In the genomic region with DNA sequence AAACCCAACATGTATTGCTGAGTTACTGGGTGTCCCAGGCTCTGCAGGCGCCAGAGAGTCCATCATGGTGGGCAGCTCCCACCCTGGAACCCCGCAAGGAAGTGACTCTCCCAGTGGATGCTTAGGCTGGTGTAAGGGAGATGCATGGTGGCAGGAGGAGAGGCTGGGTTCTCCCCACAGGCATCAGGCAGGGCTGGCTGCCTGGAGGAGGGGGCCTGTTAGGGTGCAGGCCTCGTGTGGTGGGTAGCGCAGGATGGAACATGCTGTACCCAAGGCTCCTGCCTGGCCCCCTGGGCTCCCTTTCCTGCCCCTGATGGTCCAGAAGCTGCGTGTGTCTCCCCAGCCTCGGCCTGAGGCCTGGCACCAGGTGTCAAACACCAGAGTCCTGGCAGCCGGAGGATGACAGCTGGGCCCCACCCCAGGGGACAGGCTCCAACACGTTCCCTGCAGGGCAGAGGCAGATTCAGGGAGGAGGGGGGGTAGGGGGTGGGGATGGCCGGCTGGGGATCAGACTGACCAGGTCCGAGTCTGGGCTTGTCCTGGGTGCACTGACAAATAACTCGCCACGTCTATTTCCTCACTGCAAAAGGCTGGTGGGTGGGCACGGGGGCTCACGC, we compare ENCODE assay signal across 11 cellular contexts. TPM values are rescaled to one million over a fixed set of nuclear protein-coding genes. Genes with fewer than 3 reads are reported as not detected.
DNase-seq lines count a peak whose midpoint lies in the region; ATAC-seq and TF ChIP-seq lines count a peak whose summit lies in the region.
"Had no signal": no experiment of that assay in that cellular context is flagged by ENCODE, and none has a peak within 500 bp of the region (broad histone marks: within the 10 kb centered on the region; RNA-seq: fewer than 3 reads in every experiment).

No MANE protein-coding gene starts in this region.

- H3K27ac ChIP-seq in esophagus squamous epithelium, result peak overlapping the region in 3 of 4 donors; percentile 62 to 72 (median 67)

- WGBS in esophagus squamous epithelium, 2 donors, result 12 to 83% methylated on average over 1 to 3 of the region's 14 CpGs

- H3K4me1 ChIP-seq in esophagus squamous epithelium, result peaks cover 14 to 53% (median 28%) of the 10 kb centered on the region in 3 donors

- no peaks in the 10 kb centered on the region for H3K36me3 ChIP-seq in esophagus squamous epithelium
- H3K36me3 ChIP-seq: Peyer's patch had no signal

- intact Hi-C loops in esophagus squamous epithelium (cut with DNase I) (no loop called here), sciatic nerve (cut with DNase I) (no loop called here)

- TF ChIP-seq CTCF in esophagus squamous epithelium (IDR thresholded peaks at IDR 0.05), result no peak

- peaks cover 0 to 21% (median 0%) of the 10 kb centered on the region in 4 donors for H3K27me3 ChIP-seq in esophagus squamous epithelium
- H3K27me3 ChIP-seq: Peyer's patch had no signal

- ATAC-seq in GM21717 (IDR thresholded peaks at IDR 0.05; ENCODE audit: unreplicated experiment) (peak; percentile 18), sciatic nerve (peak; percentile 11), HG03378 (IDR thresholded peaks at IDR 0.05; ENCODE audit: unreplicated experiment) (no peak), GM18858 (IDR thresholded peaks at IDR 0.05; ENCODE audit: unreplicated experiment) (no peak)

- no peak overlapping the region for H3K4me3 ChIP-seq in esophagus squamous epithelium
- H3K4me3 ChIP-seq: Peyer's patch had no signal

- no peak for TF ChIP-seq POLR2A in esophagus squamous epithelium (IDR thresholded peaks at IDR 0.05)

- H3K9me3 ChIP-seq in esophagus squamous epithelium, result no peaks in the 10 kb centered on the region
- H3K9me3 ChIP-seq: Peyer's patch had no signal

- DNase-seq in NCI-H69 (lab: John Stamatoyannopoulos, UW), result peak; percentile 90
- no peak for DNase-seq in esophagus squamous epithelium (lab: John Stamatoyannopoulos, UW)
- DNase-seq in sciatic nerve (ENCODE audit: low spot score), result no peak
- no peak for DNase-seq in kidney tubule cell (ENCODE audit: low spot score)
- no peak for DNase-seq in OCI-M1 (lab: John Stamatoyannopoulos, UW)
- DNase-seq: naive B cell, NCI-H1092 had no signal

RNA-seq across cellular contexts. Expression of a gene that starts 40.2 kb away (rescaled TPM):
- total RNA-seq in esophagus squamous epithelium (not detected), sciatic nerve (not detected)
- total RNA-seq: Peyer's patch had no signal

Comparison
In these comparisons a context has a peak if more than half of its experiments do, and no peak if none do; other contexts are left out.
1. ATAC-seq: peak in GM21717 (single experiment) and sciatic nerve (single experiment); none in HG03378 (single experiment) and GM18858 (single experiment).